ENCODE assay signal across 18 cellular contexts in the genomic region with DNA sequence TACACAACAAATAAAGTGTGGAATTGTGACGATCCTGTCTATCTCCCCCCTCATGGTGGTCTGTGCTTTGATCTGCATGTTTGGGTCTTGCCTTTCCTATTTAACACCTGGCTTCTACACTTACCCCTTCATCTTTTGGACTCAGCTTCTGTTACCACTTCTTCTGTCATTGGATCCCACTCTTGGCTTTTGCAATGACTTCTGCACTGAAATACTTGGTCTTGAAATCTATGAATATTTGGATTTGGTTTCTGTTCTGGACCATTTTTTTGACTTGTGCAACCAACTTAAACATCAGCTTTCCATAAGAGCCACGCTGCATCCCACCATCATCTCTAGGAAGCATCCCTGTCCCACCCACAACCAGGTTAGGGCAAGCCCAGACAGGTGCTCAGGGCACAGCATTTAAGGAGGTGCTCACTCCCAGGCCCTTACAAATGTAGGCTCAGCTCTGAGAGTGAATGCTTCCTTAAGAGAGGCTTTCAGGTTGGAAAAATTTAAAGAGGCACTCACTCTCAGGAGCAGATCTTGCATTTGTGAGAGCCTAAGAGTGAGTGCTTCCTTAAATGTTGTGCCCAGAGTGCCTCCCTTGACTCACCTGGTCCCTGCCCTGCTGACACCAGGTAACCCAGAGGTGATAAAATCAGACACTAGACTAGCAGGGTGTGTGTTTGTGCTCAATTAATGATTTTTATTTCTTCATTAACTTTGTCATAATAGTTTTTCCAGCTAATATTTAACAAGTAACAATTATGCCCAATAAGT.
DNase-seq lines count a peak whose midpoint lies in the region; TF ChIP-seq lines count a peak whose summit lies in the region.
"Had no signal": no experiment of that assay in that cellular context is flagged by ENCODE, and none has a peak within 500 bp of the region (broad histone marks: within the 10 kb centered on the region; RNA-seq: fewer than 3 reads in every experiment).

No MANE protein-coding gene starts in this region.

- H3K4me1 ChIP-seq in mammary epithelial cell (ENCODE audit: insufficient read depth, low read length) = peaks cover 9% of the 10 kb centered on the region
- H3K4me1 ChIP-seq: BLaER1 treated with 17β-estradiol and CSF1 and Interleukin-3, amounts not matched to agents 10 nM and 100 nM; transverse colon had no signal

- H3K9ac ChIP-seq in mammary epithelial cell (ENCODE audit: insufficient read depth, low read length) = no peak overlapping the region
- H3K9ac ChIP-seq: BLaER1 treated with 17β-estradiol and CSF1 and Interleukin-3, amounts not matched to agents 10 nM and 100 nM; SK-N-SH had no signal

- dilution Hi-C loops in mammary epithelial cell (cut with HindIII; ENCODE audit: low sequenced_read_pairs) = no loop called here

- intact Hi-C loops in mammary epithelial cell (cut with micrococcal nuclease) = no loop called here

- in situ Hi-C loops in mammary epithelial cell (cut with MboI; ENCODE audit: low sequenced_read_pairs in 2 of 2) = no loop called here

- H3K4me2 ChIP-seq in mammary epithelial cell (ENCODE audit: insufficient read depth, low read depth, low read length) = no peak overlapping the region
- H3K4me2 ChIP-seq: BLaER1 treated with 17β-estradiol and CSF1 and Interleukin-3, amounts not matched to agents 10 nM and 100 nM; SK-N-SH had no signal

- WGBS in mammary epithelial cell (ENCODE audit: low coverage, missing lambda C conversion rate) = 76% methylated on average over 2 of the region's 2 CpGs

- peak overlapping the region; percentile 30 for H2AFZ ChIP-seq in mammary epithelial cell (ENCODE audit: low read depth, low read length)

- H3K79me2 ChIP-seq in mammary epithelial cell (ENCODE audit: insufficient read depth, low read length) = no peaks in the 10 kb centered on the region

- no peaks in the 10 kb centered on the region for H3K9me3 ChIP-seq in mammary epithelial cell (replicated peaks; ENCODE audit: insufficient read depth, low read length)
- H3K9me3 ChIP-seq: BLaER1 treated with 17β-estradiol and CSF1 and Interleukin-3, amounts not matched to agents 10 nM and 100 nM; SK-N-SH; transverse colon had no signal

- no peak for TF ChIP-seq CTCF in AG10803 (conservative IDR thresholded peaks at IDR 0.05; ENCODE audit: low read length)
- TF ChIP-seq CTCF in mammary epithelial cell (conservative IDR thresholded peaks at IDR 0.05 in 1 of 2, IDR thresholded peaks at IDR 0.05 in 1 of 2; ENCODE audit: extremely low read depth in 1 of 2, insufficient read depth in 1 of 2, low read depth in 1 of 2, low read length in 2 of 2) = no peak

- CTCF ChIA-PET in mammary epithelial cell (lab: Charles Lee; ENCODE audit: low non-redundant PET) = no interaction called here

- H3K27me3 ChIP-seq in mammary epithelial cell (ENCODE audit: insufficient read depth, low read length) = no peaks in the 10 kb centered on the region
- H3K27me3 ChIP-seq: BLaER1 treated with 17β-estradiol and CSF1 and Interleukin-3, amounts not matched to agents 10 nM and 100 nM; transverse colon had no signal

- no peaks in the 10 kb centered on the region for H4K20me1 ChIP-seq in mammary epithelial cell (ENCODE audit: insufficient read depth, low read length)
- H4K20me1 ChIP-seq: BLaER1 treated with 17β-estradiol and CSF1 and Interleukin-3, amounts not matched to agents 10 nM and 100 nM had no signal

- peak; percentile 50 for DNase-seq in AG10803 (ENCODE audit: low read depth)
- peak; percentile 51 for DNase-seq in LoVo (ENCODE audit: low spot score)
- DNase-seq in mammary epithelial cell = peak; percentile 7
- DNase-seq in kidney tubule cell (ENCODE audit: low spot score) = peak; percentile 47
- no peak for DNase-seq in stimulated activated naive CD4-positive, alpha-beta T cell treated with Interleukin-2 at 50 U/mL for 16 hours (lab: John Stamatoyannopoulos, UW)
- no peak for DNase-seq in NCI-H2029 (lab: John Stamatoyannopoulos, UW)
- DNase-seq in AML-193 (lab: John Stamatoyannopoulos, UW) = no peak
- DNase-seq in activated CD4-positive, CD25-positive, alpha-beta regulatory T cell (lab: John Stamatoyannopoulos, UW) = no peak
- DNase-seq: HCEC 1CT; naive B cell; NCI-H2081 treated with DMSO at 0.1 percent for 48 hours; NCI-H526; retina; SK-N-SH; stimulated activated CD4-positive, alpha-beta T cell treated with anti-CD3 and anti-CD28 coated beads, Interleukin-12 subunit alpha, Interleukin-12 subunit beta, amount 100 ng/mL, for 4 hours; stimulated activated naive CD8-positive, alpha-beta T cell treated with anti-CD3 and anti-CD28 coated beads, Interleukin-15, amount 100 ng/mL, for 72 hours; transverse colon had no signal

- BruUV-seq in mammary epithelial cell (replicated peaks; lab: Mats Ljungman, UMichigan) = no TSS peak

- H3K4me3 ChIP-seq in AG10803 (ENCODE audit: low read length) = no peak overlapping the region
- no peak overlapping the region for H3K4me3 ChIP-seq in mammary epithelial cell (replicated peaks in 1 of 3; ENCODE audit: insufficient read depth in 1 of 3, low read depth in 2 of 3, low read length in 3 of 3)
- H3K4me3 ChIP-seq: BLaER1 treated with 17β-estradiol and CSF1 and Interleukin-3, amounts not matched to agents 10 nM and 100 nM; transverse colon had no signal

- no peak overlapping the region for H3K27ac ChIP-seq in mammary epithelial cell (ENCODE audit: insufficient read depth, low read depth, low read length)
- H3K27ac ChIP-seq: BLaER1 treated with 17β-estradiol and CSF1 and Interleukin-3, amounts not matched to agents 10 nM and 100 nM; transverse colon had no signal

- H3K36me3 ChIP-seq in mammary epithelial cell (ENCODE audit: insufficient read depth, low read length) = no peaks in the 10 kb centered on the region
- H3K36me3 ChIP-seq: BLaER1 treated with 17β-estradiol and CSF1 and Interleukin-3, amounts not matched to agents 10 nM and 100 nM; transverse colon had no signal

Comparison
In these comparisons a context has a peak if more than half of its experiments do, and no peak if none do; other contexts are left out.
1. DNase-seq: peak in AG10803 (single experiment), LoVo (single experiment), mammary epithelial cell (single experiment) and kidney tubule cell (single experiment); none in stimulated activated naive CD4-positive, alpha-beta T cell treated with Interleukin-2 at 50 U/mL for 16 hours (single experiment), NCI-H2029 (single experiment), AML-193 (0 of 2) and activated CD4-positive, CD25-positive, alpha-beta regulatory T cell (0 of 4).